20 cellular contexts compared by ENCODE assay signal in genomic region chr17:70968302-70968701, GRCh38.
"Had no signal": no experiment of that assay in that cellular context is flagged by ENCODE, and none has a peak within 500 bp of the region (broad histone marks: within the 10 kb centered on the region; RNA-seq: fewer than 3 reads in every experiment).

No MANE protein-coding gene starts in this region.

- H3K4me3 ChIP-seq: ascending aorta, dorsolateral prefrontal cortex, neural progenitor cell, upper lobe of right lung had no signal

- H3K27me3 ChIP-seq: ascending aorta, dorsolateral prefrontal cortex, neural progenitor cell, upper lobe of right lung had no signal

- H3K4me1 ChIP-seq: ascending aorta, neural progenitor cell, upper lobe of right lung had no signal

- H3K36me3 ChIP-seq: ascending aorta, neural progenitor cell, upper lobe of right lung had no signal

- ATAC-seq: activated CD4-positive, CD25-positive, alpha-beta regulatory T cell treated with anti-CD3 and anti-CD28 coated beads, Interleukin-2, amount 50 U/mL, for 24 hours; left ventricle myocardium superior; naive thymus-derived CD4-positive, alpha-beta T cell; upper lobe of right lung had no signal

- H3K4me2 ChIP-seq: neural progenitor cell had no signal

- H3K9me3 ChIP-seq: ascending aorta, upper lobe of right lung had no signal

- FAIRE-seq: colon had no signal

- DNase-seq: activated CD4-positive, alpha-beta T cell treated with anti-CD3 and anti-CD28 coated beads, Interleukin-2, amount 50 U/mL, for 1 hour; activated CD8-positive, alpha-beta memory T cell treated with anti-CD3 and anti-CD28 coated beads, Interleukin-2, amount 50 U/mL, for 4 hours; activated effector memory CD4-positive, alpha-beta T cell treated with Interleukin-2 at 50 U/mL for 16 hours; activated naive CD4-positive, alpha-beta T cell treated with anti-CD3 and anti-CD28 coated beads, Interleukin-2, amount 50 U/mL, for 16 hours; activated T-cell treated with anti-CD3 and anti-CD28 coated beads, Interleukin-2, amount 50 U/mL, for 48 hours; caudate nucleus; dorsolateral prefrontal cortex; erythroblast; immature natural killer cell; left ventricle myocardium superior; naive thymus-derived CD4-positive, alpha-beta T cell; stimulated activated CD4-positive, alpha-beta T cell treated with anti-CD3 and anti-CD28 coated beads, Interleukin-12 subunit alpha, Interleukin-12 subunit beta, amount 100 ng/mL, for 4 hours; stimulated activated CD4-positive, alpha-beta T cell treated with anti-CD3 and anti-CD28 coated beads, Interleukin-1b, Interleukin-23, amount 100 ng/mL, for 48 hours; stimulated activated CD8-positive, alpha-beta memory T cell treated with anti-CD3 and anti-CD28 coated beads, Interleukin-4, amount 100 ng/mL, for 48 hours; stimulated activated naive CD4-positive, alpha-beta T cell; upper lobe of right lung had no signal

- H2AFZ ChIP-seq: neural progenitor cell had no signal

- H3K9ac ChIP-seq: neural progenitor cell had no signal

- H3K27ac ChIP-seq: ascending aorta, dorsolateral prefrontal cortex, neural progenitor cell, upper lobe of right lung had no signal
